14 cellular contexts compared by ENCODE assay signal in the genomic region with DNA sequence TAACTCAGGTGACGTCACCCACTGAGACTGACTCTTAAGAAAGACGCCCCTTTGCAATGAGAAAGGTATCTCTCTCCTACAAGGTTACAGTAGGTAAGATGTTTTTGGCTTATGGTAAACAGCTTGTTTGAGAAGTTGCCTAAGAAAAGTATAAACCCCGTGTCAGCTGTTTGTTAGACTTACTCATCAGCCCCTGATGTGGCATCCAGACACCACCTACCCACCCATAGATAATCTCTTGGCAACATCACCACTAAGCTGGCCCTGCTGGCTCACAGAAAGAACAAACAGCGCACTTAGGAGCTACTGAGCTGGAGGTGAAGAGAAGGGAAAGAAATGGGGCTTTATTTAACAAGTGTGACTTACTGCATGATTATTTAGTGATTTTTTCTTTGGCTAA.
DNase-seq lines count a peak whose midpoint lies in the region; ATAC-seq and TF ChIP-seq lines count a peak whose summit lies in the region.
"Had no signal": no experiment of that assay in that cellular context is flagged by ENCODE, and none has a peak within 500 bp of the region (broad histone marks: within the 10 kb centered on the region; RNA-seq: fewer than 3 reads in every experiment).

No MANE protein-coding gene starts in this region.

- H3K27me3 Mint-ChIP-seq in GM23338 (ENCODE audit: insufficient read depth, low read depth, poor library complexity), result peaks cover 4% of the 10 kb centered on the region
- H3K27me3 Mint-ChIP-seq: activated CD4-positive, alpha-beta T cell treated with anti-CD3 and anti-CD28 coated beads for 36 hours had no signal

- TF ChIP-seq POLR2A in spleen (IDR thresholded peaks at IDR 0.05), result no peak

- peak overlapping the region; percentile 52 for H3K27ac ChIP-seq in GM23338 (ENCODE audit: low read depth)
- H3K27ac ChIP-seq in PC-3 (ENCODE audit: low read length), result 0 out of 2 replicates have a peak overlapping the region, but pooled peaks have one; percentile 25
- peak overlapping the region; percentile 92 for H3K27ac ChIP-seq in epithelial cell of prostate
- H3K27ac ChIP-seq in spleen, result no peak overlapping the region
- H3K27ac ChIP-seq: body of pancreas, C4-2B, prostate gland had no signal

- H3K9me3 ChIP-seq in PC-3 (ENCODE audit: low read length) (no peaks in the 10 kb centered on the region), spleen (no peaks in the 10 kb centered on the region)
- H3K9me3 ChIP-seq: body of pancreas, prostate gland had no signal

- H3K27me3 ChIP-seq in GM23338 (ENCODE audit: insufficient read depth) (no peaks in the 10 kb centered on the region), PC-3 (ENCODE audit: low read length) (no peaks in the 10 kb centered on the region), spleen (replicated peaks in 1 of 7) (no peaks in the 10 kb centered on the region)
- H3K27me3 ChIP-seq: body of pancreas had no signal

- no peaks in the 10 kb centered on the region for H3K9me3 Mint-ChIP-seq in GM23338

- peak overlapping the region; percentile 75; the same call in 1 of the 2 replicates for H3K27ac Mint-ChIP-seq in GM23338
- H3K27ac Mint-ChIP-seq: activated CD4-positive, alpha-beta T cell treated with anti-CD3 and anti-CD28 coated beads for 36 hours had no signal

- H3K4me2 ChIP-seq in GM23338 (no peak overlapping the region), PC-3 (ENCODE audit: low read length) (no peak overlapping the region; the same call in 1 of the 2 replicates)

- POLR2A ChIA-PET in PC-3 (lab: Charles Lee; ENCODE audit: unreplicated experiment), result no interaction called here

- DNase-seq in GM23338 (ENCODE audit: low spot score) (no peak), PC-3 (peak; percentile 65), epithelial cell of prostate (ENCODE audit: low read depth, low spot score) (peak; percentile 82), omental fat pad (ENCODE audit: low spot score) (no peak), GM10266 (ENCODE audit: extremely low spot score) (no peak), anterior cingulate cortex (lab: John Stamatoyannopoulos, UW) (no peak), spleen (no peak), activated gamma-delta T cell (lab: John Stamatoyannopoulos, UW) (no peak)
- DNase-seq: activated CD4-positive, alpha-beta T cell treated with anti-CD3 and anti-CD28 coated beads for 36 hours; activated T-cell treated with anti-CD3 and anti-CD28 coated beads, Interleukin-2, amount 50 U/mL, for 48 hours; body of pancreas; NCI-H748 treated with DMSO at 0.1 percent for 48 hours had no signal

- no peaks in the 10 kb centered on the region for H3F3A ChIP-seq in GM23338 (replicated peaks; ENCODE audit: low read depth)
- no peaks in the 10 kb centered on the region for H3F3A ChIP-seq in PC-3 (ENCODE audit: low read length, unreplicated experiment)

- peak; percentile 35; the same call in 2 of the 3 replicates for ATAC-seq in GM23338
- ATAC-seq in PC-3, result peak; percentile 46
- peak; percentile 45 for ATAC-seq in omental fat pad (ENCODE audit: low FRiP score)
- ATAC-seq: activated CD4-positive, alpha-beta T cell treated with anti-CD3 and anti-CD28 coated beads for 36 hours; body of pancreas had no signal

- no peaks in the 10 kb centered on the region for H4K20me1 ChIP-seq in GM23338 (replicated peaks; ENCODE audit: insufficient read depth)
- H4K20me1 ChIP-seq in PC-3 (ENCODE audit: low read length), result no peaks in the 10 kb centered on the region

- BruUV-seq in PC-3 (replicated peaks; lab: Mats Ljungman, UMichigan), result no TSS peak

- H3K79me2 ChIP-seq in GM23338 (replicated peaks; ENCODE audit: insufficient read depth) (no peaks in the 10 kb centered on the region), PC-3 (ENCODE audit: low read length) (no peaks in the 10 kb centered on the region)

- H3K9ac ChIP-seq in PC-3 (ENCODE audit: low read length), result no peak overlapping the region

- TF ChIP-seq CTCF in GM23338 (conservative IDR thresholded peaks at IDR 0.05; ENCODE audit: low read depth in 2 of 2) (no peak), PC-3 (conservative IDR thresholded peaks at IDR 0.05; ENCODE audit: low read depth, low read length) (no peak), omental fat pad (IDR thresholded peaks at IDR 0.05) (no peak), GM10266 (IDR thresholded peaks at IDR 0.05; ENCODE audit: control insufficient read depth, insufficient read depth, low read depth, missing control alignments) (no peak), spleen (IDR thresholded peaks at IDR 0.05 in 8 of 11, conservative IDR thresholded peaks at IDR 0.05 in 3 of 11) (no peak)

- intact Hi-C loops in PC-3 (cut with micrococcal nuclease), result loop anchor here (10.0 kb wide), 1 partner anchor 54 kb away; no protein-coding TSS in a partner anchor
- intact Hi-C loops in spleen (cut with DNase I; ENCODE audit: low total_unique reads), result no loop called here

- WGBS in spleen, 5 donors, result 88 to 99% (median 91%) methylated on average over 4 of the region's 4 CpGs

- no peak overlapping the region for H3K4me3 Mint-ChIP-seq in GM23338
- H3K4me3 Mint-ChIP-seq: activated CD4-positive, alpha-beta T cell treated with anti-CD3 and anti-CD28 coated beads for 36 hours had no signal

- H3K4me3 ChIP-seq in GM23338 (no peak overlapping the region), PC-3 (ENCODE audit: low read length) (no peak overlapping the region), spleen (no peak overlapping the region)
- H3K4me3 ChIP-seq: body of pancreas, prostate gland had no signal

- peaks cover 24% of the 10 kb centered on the region for H3K4me1 Mint-ChIP-seq in GM23338

- CTCF ChIA-PET in PC-3 (lab: Charles Lee), result no interaction called here

- H3K9me2 ChIP-seq in GM23338 (ENCODE audit: insufficient read depth), result no peaks in the 10 kb centered on the region
- no peaks in the 10 kb centered on the region for H3K9me2 ChIP-seq in PC-3 (replicated peaks; ENCODE audit: low read length)

- no peak overlapping the region for H2AFZ ChIP-seq in GM23338
- H2AFZ ChIP-seq in PC-3 (ENCODE audit: low read length), result no peak overlapping the region

- no peaks in the 10 kb centered on the region for H3K36me3 Mint-ChIP-seq in GM23338 (ENCODE audit: low read depth)

- H3K4me1 ChIP-seq in GM23338 (ENCODE audit: insufficient read depth), result peaks cover 20% of the 10 kb centered on the region
- H3K4me1 ChIP-seq in PC-3 (ENCODE audit: insufficient read depth, low read length), result peaks cover 39% of the 10 kb centered on the region
- peaks cover 0 to 6% (median 0%) of the 10 kb centered on the region in 6 donors for H3K4me1 ChIP-seq in spleen

- H3K36me3 ChIP-seq in GM23338 (ENCODE audit: insufficient read depth) (no peaks in the 10 kb centered on the region), PC-3 (ENCODE audit: low read depth, low read length) (no peaks in the 10 kb centered on the region), spleen (peaks cover 0 to 10% (median 0%) of the 10 kb centered on the region in 6 donors)
- H3K36me3 ChIP-seq: prostate gland had no signal

TF ChIP-seq in GM23338, 12 proteins besides CTCF, POLR2A, EP300 and RAD21 (continues in another document):
- no peak for TF ChIP-seq ZNF114 (CRISPR knock-in tag; IDR thresholded peaks at IDR 0.05)
- no peak for TF ChIP-seq EZH2phosphoT487 (IDR thresholded peaks at IDR 0.05; ENCODE audit: unreplicated experiment)
- no peak for TF ChIP-seq CREB1 (CRISPR knock-in tag; IDR thresholded peaks at IDR 0.05; ENCODE audit: low read depth)
- TF ChIP-seq STAT1 (IDR thresholded peaks at IDR 0.05; ENCODE audit: unreplicated experiment), result no peak

Comparison
In these comparisons a context has a peak if more than half of its experiments do, and no peak if none do; other contexts are left out.
1. DNase-seq: peak in PC-3 (single experiment) and epithelial cell of prostate (single experiment); none in GM23338 (single experiment), omental fat pad (single experiment), GM10266 (single experiment), anterior cingulate cortex (0 of 58), spleen (single experiment) and activated gamma-delta T cell (single experiment).
2. H3K27ac ChIP-seq: peak in GM23338 (single experiment), PC-3 (single experiment) and epithelial cell of prostate (single experiment); none in spleen (0 of 8).
3. Peak in every context shown above with its lines, with median percentiles within 50 percentile points of each other: ATAC-seq.